ENCODE assay signal across 9 cellular contexts in the genomic region with DNA sequence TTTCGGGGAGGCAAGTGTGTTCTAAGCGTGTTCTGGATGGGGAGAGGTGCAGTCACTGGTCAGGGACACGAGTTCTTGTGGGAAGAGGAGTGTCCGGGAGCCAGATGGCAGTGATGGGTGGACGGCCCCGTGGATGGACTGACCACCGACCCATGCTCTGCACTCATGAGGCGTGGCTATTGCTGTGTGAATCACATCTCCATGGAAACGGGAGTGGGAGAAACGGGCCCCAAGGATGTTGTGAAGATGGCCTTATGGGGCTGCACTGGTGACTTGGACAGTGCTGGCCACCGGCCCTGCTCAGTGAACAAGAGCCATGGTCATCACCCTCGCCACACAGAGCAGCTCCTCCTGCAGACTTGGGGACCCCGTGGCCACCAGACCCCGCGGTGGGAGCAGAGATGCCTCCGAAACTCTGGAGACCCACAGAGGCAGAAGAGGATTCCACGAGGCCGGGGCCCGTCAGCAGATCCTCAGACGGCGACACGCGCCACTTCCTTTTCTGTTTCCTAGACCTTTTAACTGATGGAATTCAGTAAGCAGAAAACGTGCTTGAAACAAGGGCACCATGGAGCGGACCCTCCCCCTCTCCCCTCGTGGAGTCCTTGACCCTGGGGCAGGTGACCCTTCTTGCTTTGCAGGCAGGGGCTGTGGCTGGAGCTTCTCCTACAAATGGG. TPM values are rescaled to one million over a fixed set of nuclear protein-coding genes. Genes with fewer than 3 reads are reported as not detected.
DNase-seq lines count a peak whose midpoint lies in the region; ATAC-seq and TF ChIP-seq lines count a peak whose summit lies in the region.
"Had no signal": no experiment of that assay in that cellular context is flagged by ENCODE, and none has a peak within 500 bp of the region (broad histone marks: within the 10 kb centered on the region; RNA-seq: fewer than 3 reads in every experiment).

No MANE protein-coding gene starts in this region.

- peaks cover 33% of the 10 kb centered on the region for H3K36me3 ChIP-seq in OCI-LY1 (ENCODE audit: insufficient read depth, low read length)

- no peaks in the 10 kb centered on the region for H3K27me3 ChIP-seq in OCI-LY1 (ENCODE audit: insufficient read depth, low read length)

- CTCF ChIA-PET in activated naive CD4-positive, alpha-beta T cell treated with anti-CD3 and anti-CD28 coated beads, Interleukin-2, amount 10 ng/mL, durations not matched to agents 7 days and 5 days (lab: Charles Lee): interaction anchor here (0.7 to 0.9 kb wide), 4 partner anchors 11 to 410 kb away, joined by 3 to 5 read pairs (median 3); no protein-coding TSS in a partner anchor

- H3K9me3 ChIP-seq in OCI-LY1 (ENCODE audit: low read length): no peaks in the 10 kb centered on the region

- peaks cover 24% of the 10 kb centered on the region for H3K4me1 Mint-ChIP-seq in activated naive CD4-positive, alpha-beta T cell treated with anti-CD3 and anti-CD28 coated beads, Interleukin-2, amount 10 ng/mL, durations not matched to agents 7 days and 5 days
- H3K4me1 Mint-ChIP-seq in chondrocyte (ENCODE audit: low read depth): peaks cover 53% of the 10 kb centered on the region
- H3K4me1 Mint-ChIP-seq in stimulated activated naive CD8-positive, alpha-beta T cell treated with anti-CD3 and anti-CD28 coated beads, Interleukin-15, amount 100 ng/mL, for 72 hours: peaks cover 31% of the 10 kb centered on the region

- peaks cover 4% of the 10 kb centered on the region for H3K27me3 Mint-ChIP-seq in activated naive CD4-positive, alpha-beta T cell treated with anti-CD3 and anti-CD28 coated beads, Interleukin-2, amount 10 ng/mL, durations not matched to agents 7 days and 5 days
- H3K27me3 Mint-ChIP-seq in chondrocyte (ENCODE audit: low read depth): no peaks in the 10 kb centered on the region
- H3K27me3 Mint-ChIP-seq in stimulated activated naive CD8-positive, alpha-beta T cell treated with anti-CD3 and anti-CD28 coated beads, Interleukin-15, amount 100 ng/mL, for 72 hours: peaks cover 9% of the 10 kb centered on the region

- no peaks in the 10 kb centered on the region for H3F3A ChIP-seq in OCI-LY1 (ENCODE audit: insufficient read depth, low read length)

- H3K9me2 ChIP-seq in OCI-LY1 (ENCODE audit: low read depth, low read length): no peaks in the 10 kb centered on the region

- no peak overlapping the region for H2AFZ ChIP-seq in OCI-LY1 (ENCODE audit: low read length)

- peak overlapping the region; percentile 92 for H3K4me3 ChIP-seq in OCI-LY1 (ENCODE audit: low read depth, low read length, poor library complexity, severe bottlenecking)

- no peaks in the 10 kb centered on the region for H3K79me2 ChIP-seq in OCI-LY1 (ENCODE audit: insufficient read depth, low read length)

- H3K4me1 ChIP-seq in OCI-LY1 (ENCODE audit: insufficient read depth, low read length, severe bottlenecking): peaks cover 10% of the 10 kb centered on the region

- peak overlapping the region; percentile 81 for H3K9ac ChIP-seq in OCI-LY1 (ENCODE audit: low read length)

- TF ChIP-seq CTCF in OCI-LY1 (IDR thresholded peaks at IDR 0.05; ENCODE audit: low read length): no peak
- no peak for TF ChIP-seq CTCF in chondrocyte (IDR thresholded peaks at IDR 0.05)

- DNase-seq in activated naive CD4-positive, alpha-beta T cell treated with anti-CD3 and anti-CD28 coated beads, Interleukin-2, amount 10 ng/mL, durations not matched to agents 7 days and 5 days: no peak
- DNase-seq in activated naive CD4-positive, alpha-beta T cell (lab: John Stamatoyannopoulos, UW): no peak
- DNase-seq in chondrocyte (ENCODE audit: low spot score) (no peak), hypothalamus (lab: John Stamatoyannopoulos, UW) (no peak), GM19240 (ENCODE audit: insufficient read length, low spot score) (no peak)
- DNase-seq in stimulated activated naive CD8-positive, alpha-beta T cell treated with anti-CD3 and anti-CD28 coated beads, Interleukin-15, amount 100 ng/mL, for 72 hours: no peak
- DNase-seq: cerebellar nuclear complex had no signal

- no peak for ATAC-seq in stimulated activated naive CD8-positive, alpha-beta T cell treated with anti-CD3 and anti-CD28 coated beads, Interleukin-15, amount 100 ng/mL, for 72 hours
- no peak for ATAC-seq in HG03521 (IDR thresholded peaks at IDR 0.05; ENCODE audit: unreplicated experiment)

- peak overlapping the region; percentile 81 for H3K27ac Mint-ChIP-seq in activated naive CD4-positive, alpha-beta T cell treated with anti-CD3 and anti-CD28 coated beads, Interleukin-2, amount 10 ng/mL, durations not matched to agents 7 days and 5 days
- H3K27ac Mint-ChIP-seq in chondrocyte (ENCODE audit: unreplicated experiment): peak overlapping the region; percentile 69
- peak overlapping the region in 1 of 2 donors; percentile 89 for H3K27ac Mint-ChIP-seq in stimulated activated naive CD8-positive, alpha-beta T cell treated with anti-CD3 and anti-CD28 coated beads, Interleukin-15, amount 100 ng/mL, for 72 hours

- peak overlapping the region; percentile 73 for H3K4me2 ChIP-seq in OCI-LY1 (ENCODE audit: low read length)

- no peaks in the 10 kb centered on the region for H4K20me1 ChIP-seq in OCI-LY1 (ENCODE audit: insufficient read depth, low read length)

- peaks cover 11% of the 10 kb centered on the region for H3K36me3 Mint-ChIP-seq in activated naive CD4-positive, alpha-beta T cell treated with anti-CD3 and anti-CD28 coated beads, Interleukin-2, amount 10 ng/mL, durations not matched to agents 7 days and 5 days
- H3K36me3 Mint-ChIP-seq in chondrocyte (ENCODE audit: low read depth): peaks cover 5% of the 10 kb centered on the region

- H3K9me3 Mint-ChIP-seq in activated naive CD4-positive, alpha-beta T cell treated with anti-CD3 and anti-CD28 coated beads, Interleukin-2, amount 10 ng/mL, durations not matched to agents 7 days and 5 days: no peaks in the 10 kb centered on the region
- no peaks in the 10 kb centered on the region for H3K9me3 Mint-ChIP-seq in chondrocyte (ENCODE audit: low read depth)
- no peaks in the 10 kb centered on the region for H3K9me3 Mint-ChIP-seq in stimulated activated naive CD8-positive, alpha-beta T cell treated with anti-CD3 and anti-CD28 coated beads, Interleukin-15, amount 100 ng/mL, for 72 hours

- H3K27ac ChIP-seq in OCI-LY1 (ENCODE audit: low read depth, low read length, poor library complexity, severe bottlenecking): peak overlapping the region; percentile 62

- H3K4me3 Mint-ChIP-seq in activated naive CD4-positive, alpha-beta T cell treated with anti-CD3 and anti-CD28 coated beads, Interleukin-2, amount 10 ng/mL, durations not matched to agents 7 days and 5 days: peak overlapping the region; percentile 84
- no peak overlapping the region for H3K4me3 Mint-ChIP-seq in chondrocyte (ENCODE audit: unreplicated experiment)
- H3K4me3 Mint-ChIP-seq in stimulated activated naive CD8-positive, alpha-beta T cell treated with anti-CD3 and anti-CD28 coated beads, Interleukin-15, amount 100 ng/mL, for 72 hours: peak overlapping the region; percentile 88 to 93

RNA-seq across cellular contexts. Expression of a gene that starts 47.5 kb away (rescaled TPM):
- total RNA-seq in chondrocyte: 83.7 to 113 TPM (median 111 TPM) in 3 replicates

RNA-seq across cellular contexts. Expression of a gene that starts 57.4 kb away (rescaled TPM):
- 2.6 to 7.1 TPM (median 5.2 TPM) in 3 replicates for total RNA-seq in chondrocyte
